Comparison of ENCODE assay signal across 8 cellular contexts in genomic region chr16:88634994-88635670, GRCh38. TPM values are rescaled to one million over a fixed set of nuclear protein-coding genes. Genes with fewer than 3 reads are reported as not detected.
DNase-seq lines count a peak whose midpoint lies in the region; ATAC-seq and TF ChIP-seq lines count a peak whose summit lies in the region.

No MANE protein-coding gene starts in this region.

- no peak for TF ChIP-seq CTCF in GM13976 (IDR thresholded peaks at IDR 0.05; ENCODE audit: borderline replicate concordance, control extremely low read depth, extremely low read depth, insufficient read depth, missing control alignments)
- TF ChIP-seq CTCF in kidney epithelial cell (IDR thresholded peaks at IDR 0.05; ENCODE audit: insufficient read depth, low read length, poor library complexity, severe bottlenecking), result no peak

- peaks cover 31% of the 10 kb centered on the region for H3K4me1 Mint-ChIP-seq in activated naive CD8-positive, alpha-beta T cell (ENCODE audit: low read depth)

- H3K36me3 ChIP-seq in ACC112 (ENCODE audit: insufficient read depth, low read length), result no peaks in the 10 kb centered on the region
- H3K36me3 ChIP-seq in kidney epithelial cell (ENCODE audit: control insufficient read depth, insufficient read depth, low read length), result peaks cover 1% of the 10 kb centered on the region

- no peak overlapping the region for H3K27ac ChIP-seq in ACC112 (ENCODE audit: low read depth, low read length)

- peak overlapping the region; percentile 73 for H3K4me3 Mint-ChIP-seq in activated naive CD8-positive, alpha-beta T cell

- in situ Hi-C loops in GM13976 (cut with MboI; ENCODE audit: low sequenced_read_pairs, unreplicated experiment), result no loop called here

- POLR2A ChIA-PET in HEK293T (lab: Yijun Ruan, JAX), result no interaction called here

- DNase-seq in GM13976 (ENCODE audit: low spot score), result peak; percentile 64
- no peak for DNase-seq in kidney epithelial cell (ENCODE audit: low read depth)
- DNase-seq in NCI-H345 (lab: John Stamatoyannopoulos, UW), result no peak
- no peak for DNase-seq in occipital lobe (lab: John Stamatoyannopoulos, UW)
- no peak for DNase-seq in HEK293T (ENCODE audit: extremely low spot score)

- H3K27me3 Mint-ChIP-seq in activated naive CD8-positive, alpha-beta T cell, result no peaks in the 10 kb centered on the region

- no peaks in the 10 kb centered on the region for H3K9me3 Mint-ChIP-seq in activated naive CD8-positive, alpha-beta T cell (ENCODE audit: low read depth)

- peaks cover 3% of the 10 kb centered on the region for H3K36me3 Mint-ChIP-seq in activated naive CD8-positive, alpha-beta T cell

- H3K27me3 ChIP-seq in ACC112 (ENCODE audit: insufficient read depth, low read length) (peaks cover 20% of the 10 kb centered on the region), kidney epithelial cell (ENCODE audit: control insufficient read depth, insufficient read depth, low read length) (peaks cover 24% of the 10 kb centered on the region)

- H2AFZ ChIP-seq in ACC112 (ENCODE audit: low read length, unreplicated experiment), result peak overlapping the region; percentile 11

- ATAC-seq in GM18867 (IDR thresholded peaks at IDR 0.05; ENCODE audit: unreplicated experiment), result no peak

- CTCF ChIA-PET in HEK293T (lab: Yijun Ruan, JAX), result no interaction called here

- peaks cover 13% of the 10 kb centered on the region for H3K4me1 ChIP-seq in ACC112 (ENCODE audit: control insufficient read depth, insufficient read depth, low read length, unreplicated experiment)

- H3K4me3 ChIP-seq in ACC112 (ENCODE audit: low read depth, low read length) (peak overlapping the region; percentile 62), kidney epithelial cell (ENCODE audit: low read depth, low read length) (peak overlapping the region; percentile 38)

- H3K27ac Mint-ChIP-seq in activated naive CD8-positive, alpha-beta T cell, result no peak overlapping the region

- no peaks in the 10 kb centered on the region for H3K79me2 ChIP-seq in ACC112 (ENCODE audit: control insufficient read depth, insufficient read depth, low read length, unreplicated experiment)

TF ChIP-seq in HEK293T, 16 proteins besides CTCF, POLR2A, EP300 and RAD21:
- TF ChIP-seq CTBP1 (IDR thresholded peaks at IDR 0.05; ENCODE audit: borderline replicate concordance), result no peak
- no peak for TF ChIP-seq SUZ12 (IDR thresholded peaks at IDR 0.05)
- TF ChIP-seq ELF4 (IDR thresholded peaks at IDR 0.05), result no peak
- TF ChIP-seq FOXA1 (IDR thresholded peaks at IDR 0.05), result no peak
- TF ChIP-seq BHLHE40 (IDR thresholded peaks at IDR 0.05; ENCODE audit: borderline replicate concordance), result no peak
- no peak for TF ChIP-seq TARDBP (IDR thresholded peaks at IDR 0.05)
- no peak for TF ChIP-seq L3MBTL2 (conservative IDR thresholded peaks at IDR 0.05)
- TF ChIP-seq SP1 (IDR thresholded peaks at IDR 0.05), result no peak
- TF ChIP-seq LEF1 (IDR thresholded peaks at IDR 0.05; ENCODE audit: borderline replicate concordance), result no peak
- no peak for TF ChIP-seq FOXK2 (IDR thresholded peaks at IDR 0.05)

RNA-seq across cellular contexts. Expression of gene IL17C, which starts 3.2 kb away (rescaled TPM):
- total RNA-seq in kidney epithelial cell (0.29 and 1.4 TPM in 2 replicates), occipital lobe (not detected)

RNA-seq across cellular contexts. Expression of gene CYBA, which starts 15.7 kb away (rescaled TPM):
- total RNA-seq in kidney epithelial cell (734 and 1,005 TPM in 2 replicates), occipital lobe (17.8 TPM)

RNA-seq across cellular contexts. Expression of gene MVD, which starts 27.8 kb away (rescaled TPM):
- total RNA-seq in kidney epithelial cell, result 102 TPM in 2 replicates
- total RNA-seq in occipital lobe, result 48.8 TPM

RNA-seq across cellular contexts. Expression of gene SNAI3, which starts 51.2 kb away (rescaled TPM):
- total RNA-seq in kidney epithelial cell (0.82 and 1.1 TPM in 2 replicates), occipital lobe (0.16 TPM)

Comparison
In these comparisons a context has a peak if more than half of its experiments do, and no peak if none do; other contexts are left out.
1. RNA of gene CYBA, which starts 15.7 kb away (total RNA-seq): 734 to 1,005 TPM in kidney epithelial cell; 17.8 TPM in occipital lobe (single experiment); every median in the first group is over 10 times any median in the second.